Comparison of ENCODE assay signal across 1 cellular context in genomic region chr16:47204736-47205499, GRCh38.
TF ChIP-seq lines count a peak whose summit lies in the region.

No MANE protein-coding gene starts in this region.

TF ChIP-seq in HCT116, 20 proteins besides CTCF, POLR2A, EP300 and RAD21 (continued from another document):
- TF ChIP-seq ZBTB33 (IDR thresholded peaks at IDR 0.05; ENCODE audit: extremely low read depth, insufficient replicate concordance, low read length) (no peak), FOSL1 (IDR thresholded peaks at IDR 0.05; ENCODE audit: low read depth) (no peak), EGR1 (IDR thresholded peaks at IDR 0.05; ENCODE audit: low read depth) (no peak), ELF1 (IDR thresholded peaks at IDR 0.05; ENCODE audit: borderline replicate concordance, low read depth) (no peak), EZH2 (IDR thresholded peaks at IDR 0.05) (no peak), POLR2AphosphoS5 (IDR thresholded peaks at IDR 0.05; ENCODE audit: low read depth, low read length) (no peak), ZNF274 (IDR thresholded peaks at IDR 0.05; ENCODE audit: low read depth, low read length) (no peak), ATF3 (IDR thresholded peaks at IDR 0.05) (no peak), SRF (IDR thresholded peaks at IDR 0.05; ENCODE audit: low read depth) (no peak), SP1 (IDR thresholded peaks at IDR 0.05; ENCODE audit: low read depth) (no peak), TCF7L2 (IDR thresholded peaks at IDR 0.05; ENCODE audit: borderline replicate concordance, extremely low read depth, insufficient read depth, insufficient read length) (no peak), CBX3 (IDR thresholded peaks at IDR 0.05; ENCODE audit: low read depth) (no peak), ZFX (IDR thresholded peaks at IDR 0.05) (no peak), REST (IDR thresholded peaks at IDR 0.05; ENCODE audit: low read depth) (no peak)
